In genomic region chr17:69441179-69441578, GRCh38 we compare ENCODE assay signal across 29 cellular contexts.
"Had no signal": no experiment of that assay in that cellular context is flagged by ENCODE, and none has a peak within 500 bp of the region (broad histone marks: within the 10 kb centered on the region; RNA-seq: fewer than 3 reads in every experiment).

No MANE protein-coding gene starts in this region.

- H3K36me3 ChIP-seq: colonic mucosa, esophagus muscularis mucosa, esophagus squamous epithelium, gastrocnemius medialis, gastroesophageal sphincter, heart left ventricle, heart right ventricle had no signal

- H3K4me1 ChIP-seq: esophagus muscularis mucosa, foreskin keratinocyte, gastroesophageal sphincter had no signal

- FAIRE-seq: colon, endometrium, endothelial cell of umbilical vein, frontal cortex had no signal

- H2AFZ ChIP-seq: hepatocyte had no signal

- H3K27me3 ChIP-seq: colonic mucosa, dorsolateral prefrontal cortex, esophagus muscularis mucosa, esophagus squamous epithelium, foreskin keratinocyte, gastrocnemius medialis, gastroesophageal sphincter, heart left ventricle, heart right ventricle, hepatocyte had no signal

- H3K27ac ChIP-seq: colonic mucosa, coronary artery, dorsolateral prefrontal cortex, epithelial cell of prostate, esophagus muscularis mucosa, esophagus squamous epithelium, foreskin keratinocyte, gastroesophageal sphincter, heart left ventricle, heart right ventricle, hepatocyte had no signal

- DNase-seq: colonic mucosa; cortex of kidney; dermis blood vessel endothelial cell; dorsolateral prefrontal cortex; effector CD4-positive, alpha-beta T cell; effector CD8-positive, alpha-beta T cell; effector memory CD4-positive, alpha-beta T cell; effector memory CD8-positive, alpha-beta T cell; endodermal cell; erythroblast; esophagus squamous epithelium; foreskin fibroblast; foreskin keratinocyte; foreskin melanocyte; gastrocnemius medialis; glutamatergic neuron; head of caudate nucleus; heart left ventricle; heart right ventricle had no signal

- H3K4me2 ChIP-seq: hepatocyte had no signal

- H3K4me3 ChIP-seq: colonic mucosa, coronary artery, dorsolateral prefrontal cortex, esophagus muscularis mucosa, esophagus squamous epithelium, gastrocnemius medialis, gastroesophageal sphincter, heart left ventricle, heart right ventricle, hepatocyte had no signal

- H3K9me3 ChIP-seq: colonic mucosa, gastrocnemius medialis had no signal

- ATAC-seq: effector memory CD8-positive, alpha-beta T cell; esophagus mucosa; foreskin keratinocyte; gastrocnemius medialis; gastroesophageal sphincter; heart left ventricle; heart right ventricle had no signal
